8 cellular contexts compared by ENCODE assay signal in genomic region chr19:7394728-7395359, GRCh38. TPM values are rescaled to one million over a fixed set of nuclear protein-coding genes. Genes with fewer than 3 reads are reported as not detected.
DNase-seq lines count a peak whose midpoint lies in the region; ATAC-seq and TF ChIP-seq lines count a peak whose summit lies in the region.

No MANE protein-coding gene starts in this region.

- H2AFZ ChIP-seq in smooth muscle cell (ENCODE audit: low read depth) = peak overlapping the region; percentile 45

- no peaks in the 10 kb centered on the region for H3F3A ChIP-seq in smooth muscle cell (ENCODE audit: low read depth)

- H4K20me1 ChIP-seq in smooth muscle cell (ENCODE audit: low read depth) = peaks cover 44% of the 10 kb centered on the region

- peak overlapping the region; percentile 94 for H3K4me2 ChIP-seq in smooth muscle cell

- H3K36me3 ChIP-seq in smooth muscle cell (ENCODE audit: low read depth) = no peaks in the 10 kb centered on the region

- H3K4me3 ChIP-seq in smooth muscle cell = peak overlapping the region; percentile 99

- H3K4me1 ChIP-seq in smooth muscle cell (ENCODE audit: low read depth) = peaks cover 4% of the 10 kb centered on the region

- H3K9ac ChIP-seq in smooth muscle cell (ENCODE audit: low read depth) = peak overlapping the region; percentile 89

- H3K27ac ChIP-seq in 22Rv1 (peak overlapping the region; percentile 42), caudate nucleus (ENCODE audit: low read depth, low read length) (peak overlapping the region; percentile 58), smooth muscle cell (ENCODE audit: low read depth) (peak overlapping the region; percentile 49)

- ATAC-seq in GM18520 (IDR thresholded peaks at IDR 0.05; ENCODE audit: unreplicated experiment) = peak; percentile 80
- ATAC-seq in HG03097 (IDR thresholded peaks at IDR 0.05; ENCODE audit: low FRiP score, unreplicated experiment) = peak; percentile 62

- DNase-seq in NCI-H2227 (lab: John Stamatoyannopoulos, UW; ENCODE audit: unreplicated experiment) (peak; percentile 90), caudate nucleus (lab: John Stamatoyannopoulos, UW) (peak; percentile 64 to 96 (median 89)), inferior parietal cortex (ENCODE audit: extremely low spot score) (peak; percentile 94), smooth muscle cell (lab: John Stamatoyannopoulos, UW; ENCODE audit: unreplicated experiment) (peak; percentile 84)
- DNase-seq in activated CD4-positive, CD25-positive, alpha-beta regulatory T cell (lab: John Stamatoyannopoulos, UW) = peak; percentile 68 to 84 (median 76)

- H3K9me3 ChIP-seq in smooth muscle cell (replicated peaks; ENCODE audit: low read depth) = no peaks in the 10 kb centered on the region

- no peaks in the 10 kb centered on the region for H3K27me3 ChIP-seq in smooth muscle cell (ENCODE audit: low read depth)

- H3K79me2 ChIP-seq in smooth muscle cell (ENCODE audit: low read depth) = peaks cover 28% of the 10 kb centered on the region

- WGBS in smooth muscle cell (ENCODE audit: low lambda C conversion rate) = under 1% methylated on average over 57 of the region's 61 CpGs

- TF ChIP-seq CTCF in 22Rv1 (IDR thresholded peaks at IDR 0.05) = no peak
- TF ChIP-seq CTCF in smooth muscle cell (IDR thresholded peaks at IDR 0.05; ENCODE audit: borderline replicate concordance, insufficient read depth, poor library complexity, severe bottlenecking) = no peak

RNA-seq across cellular contexts. Expression of gene ARHGEF18, which starts 46.1 kb away (rescaled TPM):
- total RNA-seq in smooth muscle cell = 18.0 and 24.0 TPM in 2 replicates
- 18.8 and 26.0 TPM in 2 replicates for polyA plus RNA-seq in smooth muscle cell

Comparison
In these comparisons a context has a peak if more than half of its experiments do, and no peak if none do; other contexts are left out.
1. Peak in every context shown above with its lines: DNase-seq, ATAC-seq, H3K4me3 ChIP-seq and H3K27ac ChIP-seq.